ENCODE assay signal across 10 cellular contexts in the genomic region with DNA sequence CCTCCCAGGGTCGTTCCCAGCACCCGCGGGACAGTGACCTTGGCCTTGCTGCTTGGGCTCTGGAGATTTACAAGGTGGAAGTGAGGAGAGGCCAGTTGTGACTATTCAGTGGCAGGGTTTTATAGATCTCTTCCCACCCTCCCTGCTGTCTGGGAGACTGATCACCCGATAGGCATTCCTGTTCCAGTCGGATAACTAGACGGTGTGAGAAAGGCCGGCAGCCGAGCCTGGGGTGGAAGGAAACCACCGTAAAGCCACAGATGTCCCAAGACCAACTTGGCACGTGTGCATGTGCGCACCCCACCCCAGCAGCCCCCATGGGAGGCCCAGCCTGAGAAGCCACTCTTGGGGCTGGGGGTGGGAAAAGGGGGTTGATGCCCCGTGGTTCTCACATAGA.
DNase-seq lines count a peak whose midpoint lies in the region; ATAC-seq, FAIRE-seq and TF ChIP-seq lines count a peak whose summit lies in the region.
"Had no signal": no experiment of that assay in that cellular context is flagged by ENCODE, and none has a peak within 500 bp of the region (broad histone marks: within the 10 kb centered on the region; RNA-seq: fewer than 3 reads in every experiment).

No MANE protein-coding gene starts in this region.

- no peaks in the 10 kb centered on the region for H3K36me3 Mint-ChIP-seq in activated T-cell treated with anti-CD3 and anti-CD28 coated beads, Interleukin-2, amount 50 U/mL, for 72 hours (ENCODE audit: insufficient read depth in 2 of 2)

- H3K9ac ChIP-seq in kidney (ENCODE audit: low read length in 2 of 2), result peak overlapping the region in 1 of 2 donors; percentile 43
- H3K9ac ChIP-seq in smooth muscle cell (ENCODE audit: low read depth), result peak overlapping the region; percentile 75

- H2AFZ ChIP-seq in smooth muscle cell (ENCODE audit: low read depth), result no peak overlapping the region

- 4% methylated on average over 12 of the region's 12 CpGs for WGBS in smooth muscle cell (ENCODE audit: low lambda C conversion rate)

- H3K4me2 ChIP-seq in smooth muscle cell, result peak overlapping the region; percentile 76

- H3K27ac ChIP-seq in ascending aorta, result peak overlapping the region; percentile 94 to 95
- H3K27ac ChIP-seq in kidney (ENCODE audit: low read depth in 2 of 2, low read length in 2 of 2), result peak overlapping the region; percentile 56 to 69
- peak overlapping the region; percentile 95 for H3K27ac ChIP-seq in smooth muscle cell (ENCODE audit: low read depth)

- H3K4me1 ChIP-seq in ascending aorta (peaks cover 45 to 73% of the 10 kb centered on the region in 2 donors), kidney (ENCODE audit: control insufficient read depth in 1 of 2, insufficient read depth in 1 of 2, low read depth in 1 of 2, low read length in 2 of 2) (peaks cover 31 to 39% of the 10 kb centered on the region in 2 donors), smooth muscle cell (ENCODE audit: low read depth) (peaks cover 45% of the 10 kb centered on the region)

- peaks cover 20% of the 10 kb centered on the region for H4K20me1 ChIP-seq in smooth muscle cell (ENCODE audit: low read depth)

- H3F3A ChIP-seq in smooth muscle cell (ENCODE audit: low read depth), result peaks cover 42% of the 10 kb centered on the region

- TF ChIP-seq POLR2A in H54 (IDR thresholded peaks at IDR 0.05; ENCODE audit: low read depth, low read length), result 0 out of 2 replicates have a peak, but pooled peaks have one; percentile 18

- no peaks in the 10 kb centered on the region for H3K27me3 Mint-ChIP-seq in activated T-cell treated with anti-CD3 and anti-CD28 coated beads, Interleukin-2, amount 50 U/mL, for 72 hours (ENCODE audit: low read depth)

- DNase-seq in H54 (ENCODE audit: insufficient read length, low spot score), result peak; percentile 87
- DNase-seq in ascending aorta (ENCODE audit: low spot score in 2 of 2), result no peak
- DNase-seq in kidney, result no peak
- DNase-seq in smooth muscle cell (lab: John Stamatoyannopoulos, UW; ENCODE audit: unreplicated experiment), result no peak
- no peak for DNase-seq in activated T-cell treated with anti-CD3 and anti-CD28 coated beads, Interleukin-2, amount 50 U/mL, for 72 hours
- DNase-seq in SW 1271 (lab: John Stamatoyannopoulos, UW), result no peak
- DNase-seq in GM19238 (ENCODE audit: insufficient read length, low spot score), result no peak
- DNase-seq: cerebellar nuclear complex, NCI-H1436 treated with DMSO at 0.1 percent for 48 hours had no signal

- no peak overlapping the region for H3K27ac Mint-ChIP-seq in activated T-cell treated with anti-CD3 and anti-CD28 coated beads, Interleukin-2, amount 50 U/mL, for 72 hours

- H3K9me3 ChIP-seq in ascending aorta, result no peaks in the 10 kb centered on the region
- H3K9me3 ChIP-seq in kidney (ENCODE audit: control insufficient read depth in 1 of 2, low read length in 2 of 2), result no peaks in the 10 kb centered on the region
- no peaks in the 10 kb centered on the region for H3K9me3 ChIP-seq in smooth muscle cell (replicated peaks; ENCODE audit: low read depth)

- no peaks in the 10 kb centered on the region for H3K9me3 Mint-ChIP-seq in activated T-cell treated with anti-CD3 and anti-CD28 coated beads, Interleukin-2, amount 50 U/mL, for 72 hours

- H3K4me1 Mint-ChIP-seq in activated T-cell treated with anti-CD3 and anti-CD28 coated beads, Interleukin-2, amount 50 U/mL, for 72 hours (ENCODE audit: low read depth), result peaks cover 11% of the 10 kb centered on the region

- H3K36me3 ChIP-seq in ascending aorta (peaks cover 9 to 32% of the 10 kb centered on the region in 2 donors), kidney (ENCODE audit: control insufficient read depth in 1 of 2, insufficient read depth in 2 of 2, low read length in 2 of 2) (peaks cover 0 to 8% of the 10 kb centered on the region in 2 donors), smooth muscle cell (ENCODE audit: low read depth) (no peaks in the 10 kb centered on the region)

- TF ChIP-seq CTCF in ascending aorta (IDR thresholded peaks at IDR 0.05) (no peak), kidney (IDR thresholded peaks at IDR 0.05; ENCODE audit: borderline replicate concordance, extremely low read depth, insufficient read depth) (no peak), smooth muscle cell (IDR thresholded peaks at IDR 0.05; ENCODE audit: borderline replicate concordance, insufficient read depth, poor library complexity, severe bottlenecking) (no peak)

- ATAC-seq in activated T-cell treated with anti-CD3 and anti-CD28 coated beads, Interleukin-2, amount 50 U/mL, for 72 hours (replicated peaks in 1 of 2), result no peak
- no peak for ATAC-seq in HG03521 (IDR thresholded peaks at IDR 0.05; ENCODE audit: unreplicated experiment)

- H3K79me2 ChIP-seq in smooth muscle cell (ENCODE audit: low read depth), result peaks cover 6% of the 10 kb centered on the region

- peak; percentile 58 for FAIRE-seq in H54 (lab: Jason Lieb, UNC)
- FAIRE-seq in kidney (lab: Jason Lieb, UNC), result no peak

- intact Hi-C loops in ascending aorta (cut with DNase I), result no loop called here
- intact Hi-C loops in kidney (cut with DNase I), result no loop called here

- H3K27me3 ChIP-seq in ascending aorta, result no peaks in the 10 kb centered on the region
- H3K27me3 ChIP-seq in smooth muscle cell (ENCODE audit: low read depth), result no peaks in the 10 kb centered on the region

- H3K4me3 Mint-ChIP-seq in activated T-cell treated with anti-CD3 and anti-CD28 coated beads, Interleukin-2, amount 50 U/mL, for 72 hours, result no peak overlapping the region

- H3K4me3 ChIP-seq in ascending aorta, result no peak overlapping the region
- H3K4me3 ChIP-seq in kidney (ENCODE audit: low read length in 2 of 2), result no peak overlapping the region
- no peak overlapping the region for H3K4me3 ChIP-seq in smooth muscle cell
